In genomic region chr5:103582364-103582763, GRCh38 we compare ENCODE assay signal across 8 cellular contexts. TPM values are rescaled to one million over a fixed set of nuclear protein-coding genes. Genes with fewer than 3 reads are reported as not detected.
DNase-seq lines count a peak whose midpoint lies in the region; ATAC-seq and TF ChIP-seq lines count a peak whose summit lies in the region.

No MANE protein-coding gene starts in this region.

- H3K18ac ChIP-seq in IMR-90 (ENCODE audit: low read depth, low read length), result no peak overlapping the region

- CTCF ChIA-PET in activated naive CD4-positive, alpha-beta T cell treated with anti-CD3 and anti-CD28 coated beads for 36 hours (lab: Charles Lee), result interaction anchor here (0.6 to 1.1 kb wide), 2 partner anchors 615 to 633 kb away, joined by 3 to 5 read pairs; no protein-coding TSS in a partner anchor
- CTCF ChIA-PET in IMR-90 (lab: Yijun Ruan, JAX), result interaction anchor here (0.6 to 1.9 kb wide), 5 partner anchors 12 to 597 kb away, joined by 3 to 17 read pairs (median 3); no protein-coding TSS in a partner anchor

- H2AK5ac ChIP-seq in IMR-90 (ENCODE audit: low read depth, low read length), result no peak overlapping the region

- H3K4me3 ChIP-seq in IMR-90 (ENCODE audit: insufficient read depth, low read depth, low read length), result no peak overlapping the region
- H3K4me3 ChIP-seq in OCI-LY1 (ENCODE audit: low read depth, low read length, poor library complexity, severe bottlenecking), result no peak overlapping the region
- H3K4me3 ChIP-seq in epithelial cell of esophagus (ENCODE audit: low read length), result no peak overlapping the region

- no peak overlapping the region for H4K8ac ChIP-seq in IMR-90 (ENCODE audit: low read depth in 2 of 2, low read length in 2 of 2)

- H4K20me1 ChIP-seq in IMR-90 (ENCODE audit: insufficient read depth, low read length) (no peaks in the 10 kb centered on the region), OCI-LY1 (ENCODE audit: insufficient read depth, low read length) (no peaks in the 10 kb centered on the region)

- no peak overlapping the region for H3K4me2 ChIP-seq in IMR-90 (ENCODE audit: low read depth, low read length)
- no peak overlapping the region for H3K4me2 ChIP-seq in OCI-LY1 (ENCODE audit: low read length)

- peak; percentile 59 for TF ChIP-seq RAD21 in IMR-90 (IDR thresholded peaks at IDR 0.05; ENCODE audit: low read length)

- ATAC-seq in IMR-90 (ENCODE audit: low read depth), result no peak

- H2AFZ ChIP-seq in IMR-90 (replicated peaks; ENCODE audit: low read length, poor library complexity) (no peak overlapping the region), OCI-LY1 (ENCODE audit: low read length) (no peak overlapping the region)

- no peaks in the 10 kb centered on the region; the same call in 1 of the 2 replicates for H3F3A ChIP-seq in OCI-LY1 (ENCODE audit: insufficient read depth, low read length)

- no peaks in the 10 kb centered on the region for H3K79me2 ChIP-seq in OCI-LY1 (ENCODE audit: insufficient read depth, low read length)

- no peak overlapping the region for H3K4me3 Mint-ChIP-seq in activated naive CD4-positive, alpha-beta T cell treated with anti-CD3 and anti-CD28 coated beads for 36 hours

- H3K4ac ChIP-seq in IMR-90 (ENCODE audit: low read depth, low read length), result no peak overlapping the region

- H3K9me3 Mint-ChIP-seq in activated naive CD4-positive, alpha-beta T cell treated with anti-CD3 and anti-CD28 coated beads for 36 hours, result no peaks in the 10 kb centered on the region

- H3K36me3 Mint-ChIP-seq in activated naive CD4-positive, alpha-beta T cell treated with anti-CD3 and anti-CD28 coated beads for 36 hours (ENCODE audit: low read depth), result no peaks in the 10 kb centered on the region

- H3K56ac ChIP-seq in IMR-90 (ENCODE audit: extremely low read depth, insufficient read depth, low read length), result no peak overlapping the region

- POLR2A ChIA-PET in IMR-90 (lab: Charles Lee; ENCODE audit: unreplicated experiment), result no interaction called here

- no peaks in the 10 kb centered on the region for H3K4me1 Mint-ChIP-seq in activated naive CD4-positive, alpha-beta T cell treated with anti-CD3 and anti-CD28 coated beads for 36 hours (ENCODE audit: low read depth)

- no peak overlapping the region for H3K23ac ChIP-seq in IMR-90 (ENCODE audit: low read depth, low read length)

- no peaks in the 10 kb centered on the region for H3K9me2 ChIP-seq in OCI-LY1 (ENCODE audit: low read depth, low read length)

- no peaks in the 10 kb centered on the region for H3K79me1 ChIP-seq in IMR-90 (ENCODE audit: low read depth in 1 of 2, low read length in 2 of 2)

- in situ Hi-C loops in IMR-90 (cut with MboI; ENCODE audit: low sequenced_read_pairs), result no loop called here

- H2BK15ac ChIP-seq in IMR-90 (ENCODE audit: low read depth, low read length), result no peak overlapping the region

- H2AK9ac ChIP-seq in IMR-90 (replicated peaks; ENCODE audit: low read depth, low read length, poor library complexity), result no peak overlapping the region

- H3K27me3 ChIP-seq in IMR-90 (ENCODE audit: control insufficient read depth, insufficient read depth, low read length) (no peaks in the 10 kb centered on the region), OCI-LY1 (ENCODE audit: insufficient read depth, low read length) (no peaks in the 10 kb centered on the region)

- intact Hi-C loops in activated naive CD4-positive, alpha-beta T cell treated with anti-CD3 and anti-CD28 coated beads for 36 hours (cut with micrococcal nuclease), result loop anchor here (1.0 to 10.0 kb wide), 2 partner anchors 597 to 832 kb away; no protein-coding TSS in a partner anchor
- intact Hi-C loops in IMR-90 (cut with micrococcal nuclease), result loop anchor here (1.0 to 5.0 kb wide), 2 partner anchors 597 to 830 kb away; no protein-coding TSS in a partner anchor

- BruUV-seq in IMR-90 (replicated peaks; lab: Mats Ljungman, UMichigan), result no TSS peak

- no peak overlapping the region for H4K5ac ChIP-seq in IMR-90 (ENCODE audit: low read depth, low read length)

- H2BK20ac ChIP-seq in IMR-90 (ENCODE audit: low read depth, low read length), result no peak overlapping the region

- H3K4me1 ChIP-seq in IMR-90 (ENCODE audit: control insufficient read depth, insufficient read depth, low read length) (no peaks in the 10 kb centered on the region), OCI-LY1 (ENCODE audit: insufficient read depth, low read length, severe bottlenecking) (no peaks in the 10 kb centered on the region)

- no peak for TF ChIP-seq POLR2A in IMR-90 (IDR thresholded peaks at IDR 0.05; ENCODE audit: low read depth, low read length)

- H2BK120ac ChIP-seq in IMR-90 (ENCODE audit: low read depth, low read length), result no peak overlapping the region

- dilution Hi-C loops in IMR-90 (cut with HindIII; ENCODE audit: low sequenced_read_pairs, unreplicated experiment), result loop anchor here (25.0 kb wide), 1 partner anchor 605 kb away; no protein-coding TSS in a partner anchor

- DNase-seq in activated naive CD4-positive, alpha-beta T cell treated with anti-CD3 and anti-CD28 coated beads for 36 hours, result peak; percentile 42
- no peak for DNase-seq in activated naive CD4-positive, alpha-beta T cell treated with Interleukin-2 at 50 U/mL for 16 hours
- peak; percentile 50 for DNase-seq in IMR-90
- peak; percentile 67 for DNase-seq in epithelial cell of esophagus (ENCODE audit: low read depth)
- DNase-seq in pons (ENCODE audit: low spot score), result peak; percentile 76
- no peak for DNase-seq in hepatic stellate cell (ENCODE audit: low spot score)
- no peak for DNase-seq in islet precursor cell

- no CpG with 5 or more reads among the region's 2 CpGs for WGBS in IMR-90 (ENCODE audit: extremely low coverage in 2 of 2, insufficient read length in 1 of 2), 2 experiments

- H4K91ac ChIP-seq in IMR-90 (ENCODE audit: insufficient read depth, low read depth, low read length), result no peak overlapping the region

- H3K27ac Mint-ChIP-seq in activated naive CD4-positive, alpha-beta T cell treated with anti-CD3 and anti-CD28 coated beads for 36 hours, result no peak overlapping the region

- H3K27ac ChIP-seq in IMR-90 (ENCODE audit: insufficient read depth, low read length) (no peak overlapping the region), OCI-LY1 (ENCODE audit: low read depth, low read length, poor library complexity, severe bottlenecking) (no peak overlapping the region)

- H3K36me3 ChIP-seq in IMR-90 (ENCODE audit: control insufficient read depth, insufficient read depth, low read length) (no peaks in the 10 kb centered on the region), OCI-LY1 (ENCODE audit: insufficient read depth, low read length) (no peaks in the 10 kb centered on the region)

- H3K9ac ChIP-seq in IMR-90 (ENCODE audit: low read depth, low read length) (no peak overlapping the region), OCI-LY1 (ENCODE audit: low read length) (no peak overlapping the region)

- no peak overlapping the region for H2BK5ac ChIP-seq in IMR-90 (ENCODE audit: low read depth, low read length, poor library complexity, severe bottlenecking)

- no peak overlapping the region for H3K14ac ChIP-seq in IMR-90 (replicated peaks; ENCODE audit: low read depth, low read length)

- TF ChIP-seq CTCF in IMR-90 (conservative IDR thresholded peaks at IDR 0.05; ENCODE audit: low read depth, low read length), result peak; percentile 56
- peak; percentile 54 for TF ChIP-seq CTCF in OCI-LY1 (IDR thresholded peaks at IDR 0.05; ENCODE audit: low read length)
- peak; percentile 58 for TF ChIP-seq CTCF in epithelial cell of esophagus (IDR thresholded peaks at IDR 0.05; ENCODE audit: insufficient read depth, low read depth, low read length, missing control alignments)

- H3K9me3 ChIP-seq in IMR-90 (ENCODE audit: control insufficient read depth, insufficient read depth, low read length) (no peaks in the 10 kb centered on the region), OCI-LY1 (ENCODE audit: low read length) (no peaks in the 10 kb centered on the region)

- H3K9me1 ChIP-seq in IMR-90 (ENCODE audit: insufficient read depth, low read length), result no peaks in the 10 kb centered on the region

- peaks cover 3% of the 10 kb centered on the region for H3K27me3 Mint-ChIP-seq in activated naive CD4-positive, alpha-beta T cell treated with anti-CD3 and anti-CD28 coated beads for 36 hours (ENCODE audit: low read depth)

TF ChIP-seq in IMR-90, 13 proteins besides CTCF, POLR2A, EP300 and RAD21:
- no peak for TF ChIP-seq MAFK (IDR thresholded peaks at IDR 0.05; ENCODE audit: low read depth, low read length)
- TF ChIP-seq SMC3 (IDR thresholded peaks at IDR 0.05; ENCODE audit: low read depth, low read length), result peak; percentile 63
TF ChIP-seq in IMR-90: peak in this region for 1.

RNA-seq across cellular contexts. Expression of gene NUDT12, which starts 19.8 kb away (rescaled TPM):
- 1 to 10 TPM; 4.0 to 4.7 TPM for total RNA-seq in activated naive CD4-positive, alpha-beta T cell treated with anti-CD3 and anti-CD28 coated beads for 36 hours
- total RNA-seq in IMR-90 (2012; rRNA removed), result 5.9 and 10.0 TPM in 2 replicates
- polyA plus RNA-seq in IMR-90 (2012; rRNA removed), result 2.3 and 3.7 TPM in 2 replicates
- 0.33 and 0.40 TPM in 2 replicates for polyA plus RNA-seq in IMR-90 (2012; cell fraction: cytosol; rRNA removed)
- 0.71 and 8.8 TPM in 2 replicates for polyA plus RNA-seq in IMR-90 (2012; cell fraction: nucleus; rRNA removed; ENCODE audit: low replicate concordance)

Comparison
In these comparisons a context has a peak if more than half of its experiments do, and no peak if none do; other contexts are left out.
1. DNase-seq: peak in activated naive CD4-positive, alpha-beta T cell treated with anti-CD3 and anti-CD28 coated beads for 36 hours (single experiment), IMR-90 (single experiment), epithelial cell of esophagus (single experiment) and pons (single experiment); none in activated naive CD4-positive, alpha-beta T cell treated with Interleukin-2 at 50 U/mL for 16 hours (single experiment), hepatic stellate cell (single experiment) and islet precursor cell (single experiment).
2. Peak in every context shown above with its lines, with median percentiles within 50 percentile points of each other: CTCF ChIP-seq.